Comparison of ENCODE assay signal across 13 cellular contexts in the genomic region with DNA sequence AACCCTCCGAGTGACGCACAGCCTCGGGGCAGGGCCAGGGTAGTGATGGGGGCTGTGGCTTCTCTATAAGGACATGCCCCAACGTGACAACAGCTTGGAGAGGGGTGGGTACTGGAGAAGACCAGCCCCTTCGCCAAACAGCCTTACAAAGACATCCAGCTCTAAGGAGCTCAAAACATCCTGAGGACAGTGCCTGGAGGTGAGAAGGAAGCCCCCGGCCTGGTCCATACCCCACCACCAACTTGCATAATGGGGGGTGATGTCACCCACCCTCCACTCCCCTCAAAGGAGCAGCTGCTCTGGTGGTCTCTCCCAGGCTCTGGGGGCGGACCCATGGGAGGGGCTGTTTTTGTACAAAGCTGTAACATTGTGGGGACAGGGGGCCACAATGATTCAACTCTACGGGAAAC. TPM values are rescaled to one million over a fixed set of nuclear protein-coding genes. Genes with fewer than 3 reads are reported as not detected.
DNase-seq lines count a peak whose midpoint lies in the region; ATAC-seq and TF ChIP-seq lines count a peak whose summit lies in the region.
"Had no signal": no experiment of that assay in that cellular context is flagged by ENCODE, and none has a peak within 500 bp of the region (broad histone marks: within the 10 kb centered on the region; RNA-seq: fewer than 3 reads in every experiment).

No MANE protein-coding gene starts in this region.

- intact Hi-C loops in dorsolateral prefrontal cortex (cut with DNase I), result loop anchor here in 1 of 2 donors (2.0 to 10.0 kb wide), 2 partner anchors 153 to 181 kb away; no protein-coding TSS in a partner anchor

- H3K27ac ChIP-seq in dorsolateral prefrontal cortex, result no peak overlapping the region
- H3K27ac ChIP-seq: breast epithelium had no signal

- peaks cover 0 to 6% (median 0%) of the 10 kb centered on the region in 45 donors for H3K27me3 ChIP-seq in dorsolateral prefrontal cortex
- H3K27me3 ChIP-seq: breast epithelium had no signal

- DNase-seq in T follicular helper cell (ENCODE audit: low read depth) (peak; percentile 77), dorsolateral prefrontal cortex (no peak), erythroblast (lab: John Stamatoyannopoulos, UW) (no peak)
- peak; percentile 76 for DNase-seq in activated CD8-positive, alpha-beta memory T cell treated with anti-CD3 and anti-CD28 coated beads, Interleukin-2, amount 50 U/mL, for 1 hour (ENCODE audit: extremely low read depth)
- DNase-seq in central memory CD4-positive, alpha-beta T cell, result peak; percentile 87
- DNase-seq in stimulated activated CD4-positive, alpha-beta T cell treated with anti-CD3 and anti-CD28 coated beads, TNF-alpha, amount 100 ng/mL, for 4 hours (ENCODE audit: low read depth in 3 of 3), result peak in 2 of 3 experiments; percentile 55 to 63
- DNase-seq: NCI-H69 had no signal

- H3K4me3 ChIP-seq in dorsolateral prefrontal cortex, result no peak overlapping the region
- H3K4me3 ChIP-seq: breast epithelium had no signal

- TF ChIP-seq POLR2A in erythroblast (IDR thresholded peaks at IDR 0.05; ENCODE audit: low read length), result no peak

- no peak for TF ChIP-seq CTCF in dorsolateral prefrontal cortex (IDR thresholded peaks at IDR 0.05 in 54 of 56, conservative IDR thresholded peaks at IDR 0.05 in 2 of 56; ENCODE audit: low read depth in 1 of 56, partially characterized antibody in 56 of 56)

- ATAC-seq in GM21723 (IDR thresholded peaks at IDR 0.05; ENCODE audit: unreplicated experiment) (no peak), GM18502 (IDR thresholded peaks at IDR 0.05; ENCODE audit: poor library complexity, unreplicated experiment) (no peak)

RNA-seq across cellular contexts. Expression of gene PRSS2, which starts 15.1 kb away (rescaled TPM):
- total RNA-seq in dorsolateral prefrontal cortex, result not detected
- total RNA-seq: breast epithelium, fibroblast of lung, M059J, osteocyte had no signal

RNA-seq across cellular contexts. Expression of gene PRSS1, which starts 36.6 kb away (rescaled TPM):
- not detected for total RNA-seq in dorsolateral prefrontal cortex
- total RNA-seq: breast epithelium, fibroblast of lung, M059J, osteocyte had no signal

Comparison
In these comparisons a context has a peak if more than half of its experiments do, and no peak if none do; other contexts are left out.
1. DNase-seq: peak in T follicular helper cell (single experiment), activated CD8-positive, alpha-beta memory T cell treated with anti-CD3 and anti-CD28 coated beads, Interleukin-2, amount 50 U/mL, for 1 hour (single experiment), central memory CD4-positive, alpha-beta T cell (single experiment) and stimulated activated CD4-positive, alpha-beta T cell treated with anti-CD3 and anti-CD28 coated beads, TNF-alpha, amount 100 ng/mL, for 4 hours (2 of 3); none in dorsolateral prefrontal cortex (0 of 10) and erythroblast (0 of 2).